In genomic region chr14:77436042-77436441, GRCh38 we compare ENCODE assay signal across 3 cellular contexts.
TF ChIP-seq lines count a peak whose summit lies in the region.

No MANE protein-coding gene starts in this region.

TF ChIP-seq in SK-N-SH treated with all-trans-retinoic acid at 6 μM for 48 hours, 23 proteins besides CTCF, POLR2A, EP300 and RAD21:
- TF ChIP-seq TOX (CRISPR knock-in tag; IDR thresholded peaks at IDR 0.05; ENCODE audit: borderline replicate concordance) (no peak), CSRNP3 (CRISPR knock-in tag; IDR thresholded peaks at IDR 0.05) (no peak), ISL1 (CRISPR knock-in tag; IDR thresholded peaks at IDR 0.05) (0 out of 2 replicates have a peak, but pooled peaks have one; percentile 20)

TF ChIP-seq in SK-N-SH, 30 proteins besides CTCF, POLR2A, EP300 and RAD21:
- TF ChIP-seq CHD2 (IDR thresholded peaks at IDR 0.05; ENCODE audit: low read length, partially characterized antibody) (no peak), YY1 (IDR thresholded peaks at IDR 0.05; ENCODE audit: low read depth) (no peak)

TF ChIP-seq in endothelial cell of umbilical vein, 7 proteins besides CTCF, POLR2A, EP300 and RAD21:
- no peak for TF ChIP-seq POLR2AphosphoS5 (IDR thresholded peaks at IDR 0.05; ENCODE audit: insufficient read depth, low read depth, low read length)
- no peak for TF ChIP-seq GATA2 (IDR thresholded peaks at IDR 0.05; ENCODE audit: insufficient read depth, insufficient read length, low read depth, low read length)
- TF ChIP-seq EZH2 (IDR thresholded peaks at IDR 0.05; ENCODE audit: borderline replicate concordance, low read depth, low read length, severe bottlenecking) = no peak
- no peak for TF ChIP-seq JUN (IDR thresholded peaks at IDR 0.05; ENCODE audit: borderline replicate concordance, insufficient read depth, insufficient read length, low read depth)
- peak; percentile 35 for TF ChIP-seq FOS (IDR thresholded peaks at IDR 0.05; ENCODE audit: borderline replicate concordance, insufficient read depth, low read length)
